Comparison of ENCODE assay signal across 33 cellular contexts in the genomic region with DNA sequence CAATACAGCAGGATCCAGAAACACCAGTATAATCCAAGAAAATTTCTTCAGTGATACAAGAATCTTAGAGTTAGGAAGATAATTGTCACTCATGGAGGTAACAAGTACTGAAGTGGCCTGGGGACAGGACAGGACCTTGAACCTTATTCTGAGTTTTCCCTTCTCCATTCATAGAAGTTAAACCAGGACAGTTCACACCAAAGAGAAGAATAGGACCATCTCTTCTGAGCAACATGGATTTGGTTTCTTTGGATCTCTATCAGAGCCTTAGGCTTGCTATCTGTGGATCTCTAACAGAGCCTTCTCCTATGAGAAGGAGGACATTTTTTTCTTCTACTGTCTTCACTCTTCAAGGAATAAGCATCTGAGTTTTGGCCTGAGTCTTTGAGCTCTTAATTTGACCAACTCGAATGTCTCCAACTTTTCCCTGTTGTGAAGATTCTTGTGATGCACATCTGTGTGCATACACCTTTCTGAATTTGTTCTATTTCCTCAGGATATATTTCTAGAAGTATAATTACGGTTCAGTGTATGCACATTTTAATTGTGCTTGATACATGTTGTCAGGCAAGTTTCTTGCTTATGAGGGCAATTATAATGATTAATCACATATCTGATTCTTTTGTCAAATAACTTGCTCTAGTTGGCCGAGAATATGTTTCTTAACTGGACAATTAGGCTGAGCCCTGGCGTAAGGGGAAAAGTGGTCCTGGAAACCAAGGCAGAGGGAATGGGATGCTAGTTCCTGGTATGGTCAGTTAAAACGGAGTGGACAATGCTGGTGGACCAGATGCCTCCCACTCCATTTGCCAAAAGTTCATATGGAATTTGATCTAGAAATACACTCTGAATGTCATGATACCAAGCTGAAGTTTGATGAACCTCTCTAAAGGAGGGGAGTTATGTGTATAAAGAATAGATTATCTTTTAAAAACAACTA. TPM values are rescaled to one million over a fixed set of nuclear protein-coding genes. Genes with fewer than 3 reads are reported as not detected.
"Had no signal": no experiment of that assay in that cellular context is flagged by ENCODE, and none has a peak within 500 bp of the region (broad histone marks: within the 10 kb centered on the region; RNA-seq: fewer than 3 reads in every experiment).

No MANE protein-coding gene starts in this region.

- H3K4me2 ChIP-seq: neural progenitor cell, smooth muscle cell had no signal

- ATAC-seq: left colon; left lung; lower lobe of right lung; natural killer cell; stimulated activated naive CD8-positive, alpha-beta T cell treated with anti-CD3 and anti-CD28 coated beads, Interleukin-15, amount 100 ng/mL, for 72 hours had no signal

- DNase-seq: kidney; left colon; left lung; lower lobe of right lung; mesendoderm; naive B cell; natural killer cell; nephron progenitor cell; ovary; right lobe of liver; stimulated activated CD4-positive, alpha-beta T cell treated with anti-CD3 and anti-CD28 coated beads, Interleukin-1b, Interleukin-23, amount 100 ng/mL, for 48 hours; stimulated activated CD4-positive, alpha-beta T cell treated with anti-CD3 and anti-CD28 coated beads, Interleukin-2, amount 100 ng/mL, for 48 hours; stimulated activated CD4-positive, alpha-beta T cell treated with anti-CD3 and anti-CD28 coated beads, Interleukin-4, amount 100 ng/mL, for 4 hours; stimulated activated CD8-positive, alpha-beta memory T cell treated with anti-CD3 and anti-CD28 coated beads, Interleukin-4, amount 100 ng/mL, for 48 hours; stimulated activated naive CD4-positive, alpha-beta T cell treated with Interleukin-2 at 50 U/mL for 16 hours; stimulated activated naive CD8-positive, alpha-beta T cell treated with anti-CD3 and anti-CD28 coated beads, Interleukin-15, amount 100 ng/mL, for 72 hours; substantia nigra; uterus had no signal

- H3K4me1 ChIP-seq: left lung, lower lobe of right lung, neural progenitor cell, right atrium auricular region, right lobe of liver, tibial nerve, uterus had no signal

- FAIRE-seq: kidney had no signal

- H3K27ac ChIP-seq: left lung, lower lobe of right lung, neural progenitor cell, neutrophil, ovary, right atrium auricular region, right lobe of liver, tibial nerve, uterus had no signal

- H3K4me3 ChIP-seq: left lung, lower lobe of right lung, neural progenitor cell, ovary, right atrium auricular region, right lobe of liver, smooth muscle cell, tibial nerve, uterus had no signal

- H3K36me3 ChIP-seq: left lung, lower lobe of right lung, neutrophil, ovary, right atrium auricular region, right lobe of liver, tibial nerve, uterus had no signal

- H3K9me3 ChIP-seq: neutrophil, ovary, right lobe of liver, uterus had no signal

- H3K27me3 ChIP-seq: ovary, right atrium auricular region, right lobe of liver, tibial nerve, uterus had no signal

RNA-seq across cellular contexts. Expression of a gene that starts 6.6 kb away (rescaled TPM):
- total RNA-seq: kidney, left colon, mononuclear cell, natural killer cell, progenitor cell of endocrine pancreas, temporal lobe had no signal

RNA-seq across cellular contexts. Expression of a gene that starts 12.8 kb away (rescaled TPM):
- total RNA-seq: kidney, left colon, left lung, lower lobe of right lung, mesothelial cell of epicardium, mononuclear cell, natural killer cell, omental fat pad, progenitor cell of endocrine pancreas, pulmonary artery endothelial cell, renal cortical epithelial cell, right atrium auricular region, skeletal muscle tissue, temporal lobe, tibial nerve had no signal
- polyA plus RNA-seq: liver, ovary had no signal

RNA-seq across cellular contexts. Expression of a gene that starts 33.8 kb away (rescaled TPM):
- total RNA-seq: liver, progenitor cell of endocrine pancreas had no signal

RNA-seq across cellular contexts. Expression of a gene that starts 34.5 kb away (rescaled TPM):
- total RNA-seq: kidney, left colon, left lung, lower lobe of right lung, mesothelial cell of epicardium, mononuclear cell, natural killer cell, progenitor cell of endocrine pancreas, right atrium auricular region, skeletal muscle tissue, tibial nerve, uterus had no signal
- polyA plus RNA-seq: liver, ovary had no signal

RNA-seq across cellular contexts. Expression of a gene that starts 52.3 kb away (rescaled TPM):
- total RNA-seq: kidney, left colon, left lung, liver, lower lobe of right lung, mesothelial cell of epicardium, mononuclear cell, natural killer cell, omental fat pad, progenitor cell of endocrine pancreas, pulmonary artery endothelial cell, renal cortical epithelial cell, right atrium auricular region, right lobe of liver, skeletal muscle tissue, temporal lobe, tibial nerve, ureter, uterus had no signal
- polyA plus RNA-seq: liver, ovary had no signal
